Comparison of ENCODE assay signal across 12 cellular contexts in the genomic region with DNA sequence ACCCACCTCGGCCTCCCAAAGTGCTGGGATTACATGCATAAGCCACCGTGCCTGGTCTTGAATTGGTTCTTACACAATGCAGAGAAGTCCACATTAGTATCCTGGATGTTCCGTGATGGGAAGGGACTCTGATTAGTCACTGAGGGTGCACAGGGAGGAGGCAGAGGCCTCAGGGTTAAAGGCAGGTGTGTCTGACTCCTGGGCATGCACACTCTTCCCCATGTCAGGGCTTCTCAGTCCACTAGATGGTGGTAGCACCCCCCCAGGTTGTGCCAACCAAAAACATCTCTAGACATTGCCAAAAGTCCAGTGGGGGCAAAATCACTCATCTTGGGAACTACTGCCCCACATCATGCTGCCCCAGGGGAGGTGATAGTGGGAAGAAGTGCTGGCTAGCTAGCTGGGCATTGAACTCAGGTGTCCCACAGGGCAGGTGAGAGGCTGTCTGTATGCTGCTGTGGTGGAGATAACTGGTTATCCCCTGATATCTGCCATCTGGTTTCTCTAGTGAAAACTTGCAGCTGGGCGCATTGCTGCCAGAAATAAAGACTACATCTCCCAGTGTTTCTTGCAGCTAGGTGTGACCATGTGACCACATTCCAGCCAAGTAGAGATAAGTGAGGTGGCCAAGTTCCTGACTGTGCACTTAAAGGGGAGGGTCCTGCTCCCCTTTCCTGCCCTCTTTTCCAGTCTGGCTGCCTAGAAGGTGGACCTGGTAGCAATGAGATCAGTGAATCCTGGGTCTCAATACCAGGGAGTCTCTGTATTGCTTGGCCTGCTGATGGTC. TPM values are rescaled to one million over a fixed set of nuclear protein-coding genes. Genes with fewer than 3 reads are reported as not detected.
DNase-seq lines count a peak whose midpoint lies in the region; ATAC-seq, FAIRE-seq and TF ChIP-seq lines count a peak whose summit lies in the region.
"Had no signal": no experiment of that assay in that cellular context is flagged by ENCODE, and none has a peak within 500 bp of the region (broad histone marks: within the 10 kb centered on the region; RNA-seq: fewer than 3 reads in every experiment).

No MANE protein-coding gene starts in this region.

- H4K91ac ChIP-seq in neuronal stem cell (ENCODE audit: low read depth, low read length, poor library complexity): no peak overlapping the region

- peak; percentile 95 for FAIRE-seq in bronchial epithelial cell (lab: Jason Lieb, UNC)

- H3K27me3 ChIP-seq in bronchial epithelial cell (ENCODE audit: control insufficient read depth, insufficient read depth, low read length): no peaks in the 10 kb centered on the region
- H3K27me3 ChIP-seq in neuronal stem cell (ENCODE audit: control insufficient read depth in 3 of 3, insufficient read depth in 3 of 3, low read depth in 1 of 3, low read length in 3 of 3): peaks cover 0 to 43% (median 0%) of the 10 kb centered on the region in 3 experiments
- H3K27me3 ChIP-seq: cardiac muscle cell, stomach had no signal

- no peak for ATAC-seq in GM21526 (IDR thresholded peaks at IDR 0.05; ENCODE audit: low FRiP score, unreplicated experiment)
- no peak for ATAC-seq in natural killer cell treated with Interleukin-12 subunit alpha and Interleukin-12 subunit beta and Interleukin-15 and Interleukin-18, amount 100 ng/mL, for 72 hours
- ATAC-seq in HG03025 (IDR thresholded peaks at IDR 0.05; ENCODE audit: low FRiP score, unreplicated experiment): no peak

- H3K36me3 ChIP-seq in bronchial epithelial cell (ENCODE audit: control insufficient read depth, insufficient read depth, low read length) (no peaks in the 10 kb centered on the region), neuronal stem cell (replicated peaks in 1 of 2; ENCODE audit: control insufficient read depth in 2 of 2, insufficient read depth in 2 of 2, low read length in 2 of 2) (no peaks in the 10 kb centered on the region)
- H3K36me3 ChIP-seq: cardiac muscle cell had no signal

- H3K9me3 ChIP-seq in neuronal stem cell (replicated peaks in 1 of 2; ENCODE audit: control insufficient read depth in 2 of 2, insufficient read depth in 1 of 2, low read depth in 1 of 2, low read length in 2 of 2): no peaks in the 10 kb centered on the region
- H3K9me3 ChIP-seq: stomach had no signal

- H3K4me1 ChIP-seq in neuronal stem cell (ENCODE audit: control insufficient read depth in 2 of 2, insufficient read depth in 1 of 2, low read depth in 1 of 2, low read length in 2 of 2): peaks cover 0 to 4% of the 10 kb centered on the region in 2 donors

- H2BK15ac ChIP-seq in neuronal stem cell (ENCODE audit: low read length): peak overlapping the region; percentile 32

- no peak overlapping the region for H3K18ac ChIP-seq in neuronal stem cell (ENCODE audit: low read length)

- H3K23ac ChIP-seq in neuronal stem cell (ENCODE audit: low read depth, low read length, poor library complexity): peak overlapping the region; percentile 30

- no peak overlapping the region for H3K4me3 Mint-ChIP-seq in natural killer cell treated with Interleukin-12 subunit alpha and Interleukin-12 subunit beta and Interleukin-15 and Interleukin-18, amount 100 ng/mL, for 72 hours
- H3K4me3 Mint-ChIP-seq: activated T-helper 1 cell treated with anti-CD3 and anti-CD28 coated beads, Interleukin-12 subunit alpha, Interleukin-12 subunit beta, Interleukin-2, Interleukin-4 antibody, amounts not matched to agents 30 ng/mL and 10 ng/mL and 1 ng/mL, durations not matched to agents 14 hours and 24 hours and 36 hours had no signal

- no peak overlapping the region for H2AFZ ChIP-seq in neuronal stem cell (ENCODE audit: low read length)

- no peaks in the 10 kb centered on the region for H3K36me3 Mint-ChIP-seq in natural killer cell treated with Interleukin-12 subunit alpha and Interleukin-12 subunit beta and Interleukin-15 and Interleukin-18, amount 100 ng/mL, for 72 hours

- WGBS in neuronal stem cell (ENCODE audit: extremely low coverage in 2 of 2, insufficient read length in 2 of 2, insufficient replicate concordance in 1 of 2), 2 donors: no CpG with 5 or more reads among the region's 4 CpGs

- H3K27ac Mint-ChIP-seq in natural killer cell treated with Interleukin-12 subunit alpha and Interleukin-12 subunit beta and Interleukin-15 and Interleukin-18, amount 100 ng/mL, for 72 hours: no peak overlapping the region
- H3K27ac Mint-ChIP-seq: activated T-helper 1 cell treated with anti-CD3 and anti-CD28 coated beads, Interleukin-12 subunit alpha, Interleukin-12 subunit beta, Interleukin-2, Interleukin-4 antibody, amounts not matched to agents 30 ng/mL and 10 ng/mL and 1 ng/mL, durations not matched to agents 14 hours and 24 hours and 36 hours had no signal

- TF ChIP-seq CTCF in bronchial epithelial cell (IDR thresholded peaks at IDR 0.05; ENCODE audit: insufficient read depth, low read length, severe bottlenecking): peak; percentile 79

- no peak overlapping the region for H2AK5ac ChIP-seq in neuronal stem cell (ENCODE audit: low read depth, low read length)

- DNase-seq in activated CD4-positive, alpha-beta T cell treated with anti-CD3 and anti-CD28 coated beads for 48 hours: peak; percentile 14
- no peak for DNase-seq in activated CD4-positive, alpha-beta T cell treated with anti-CD3 and anti-CD28 coated beads for 4 hours
- DNase-seq in NCI-H69 (lab: John Stamatoyannopoulos, UW) (peak; percentile 5), bronchial epithelial cell (ENCODE audit: low read depth) (peak; percentile 96), neuronal stem cell (ENCODE audit: low spot score) (no peak)
- no peak for DNase-seq in natural killer cell treated with Interleukin-12 subunit alpha and Interleukin-12 subunit beta and Interleukin-15 and Interleukin-18, amount 100 ng/mL, for 72 hours (ENCODE audit: low spot score)
- DNase-seq: stomach had no signal

- no peaks in the 10 kb centered on the region for H3K4me1 Mint-ChIP-seq in natural killer cell treated with Interleukin-12 subunit alpha and Interleukin-12 subunit beta and Interleukin-15 and Interleukin-18, amount 100 ng/mL, for 72 hours (ENCODE audit: low read depth in 2 of 2)

- H3K4me3 ChIP-seq in bronchial epithelial cell (ENCODE audit: low read depth, low read length) (no peak overlapping the region), neuronal stem cell (ENCODE audit: low read length in 2 of 2) (no peak overlapping the region)
- H3K4me3 ChIP-seq: cardiac muscle cell, stomach had no signal

- H3K79me1 ChIP-seq in neuronal stem cell (ENCODE audit: low read depth, low read length): no peaks in the 10 kb centered on the region

- H3K4ac ChIP-seq in neuronal stem cell (ENCODE audit: low read length): no peak overlapping the region

- H3K14ac ChIP-seq in neuronal stem cell (ENCODE audit: low read length): no peak overlapping the region

- H4K8ac ChIP-seq in neuronal stem cell (ENCODE audit: low read depth, low read length): no peak overlapping the region

- H2BK120ac ChIP-seq in neuronal stem cell (ENCODE audit: low read depth, low read length): no peak overlapping the region

- no peak overlapping the region for H3K27ac ChIP-seq in neuronal stem cell (replicated peaks; ENCODE audit: low read length)
- H3K27ac ChIP-seq: cardiac muscle cell, stomach had no signal

- H3K9me3 Mint-ChIP-seq in natural killer cell treated with Interleukin-12 subunit alpha and Interleukin-12 subunit beta and Interleukin-15 and Interleukin-18, amount 100 ng/mL, for 72 hours: no peaks in the 10 kb centered on the region
- H3K9me3 Mint-ChIP-seq: activated T-helper 1 cell treated with anti-CD3 and anti-CD28 coated beads, Interleukin-12 subunit alpha, Interleukin-12 subunit beta, Interleukin-2, Interleukin-4 antibody, amounts not matched to agents 30 ng/mL and 10 ng/mL and 1 ng/mL, durations not matched to agents 14 hours and 24 hours and 36 hours had no signal

- H3K27me3 Mint-ChIP-seq in natural killer cell treated with Interleukin-12 subunit alpha and Interleukin-12 subunit beta and Interleukin-15 and Interleukin-18, amount 100 ng/mL, for 72 hours: peaks cover 8 to 24% of the 10 kb centered on the region in 2 donors

- no peak overlapping the region for H2BK12ac ChIP-seq in neuronal stem cell (ENCODE audit: low read length)

- no peak overlapping the region for H3K4me2 ChIP-seq in neuronal stem cell (ENCODE audit: insufficient read depth, low read length, poor library complexity, severe bottlenecking)

- no peak overlapping the region for H3K9ac ChIP-seq in neuronal stem cell (ENCODE audit: low read depth, low read length, poor library complexity)

- no peak overlapping the region for H2BK5ac ChIP-seq in neuronal stem cell (ENCODE audit: low read length)

RNA-seq across cellular contexts. Expression of gene NSFL1C, which starts 8.4 kb away (rescaled TPM):
- total RNA-seq in bronchial epithelial cell: 18.7 and 19.7 TPM in 2 replicates
- 66.4 TPM for polyA plus RNA-seq in neuronal stem cell (2013, experiment 1 of 2)
- polyA plus RNA-seq in neuronal stem cell (2013, experiment 2 of 2): 66.1 TPM
- 10 to 100 TPM; 73.6 to 99.9 TPM for total RNA-seq in natural killer cell treated with Interleukin-12 subunit alpha and Interleukin-12 subunit beta and Interleukin-15 and Interleukin-18, amount 100 ng/mL, for 72 hours

RNA-seq across cellular contexts. Expression of gene SIRPB2, which starts 16.2 kb away (rescaled TPM):
- total RNA-seq in bronchial epithelial cell: under 0.01 and 0.26 TPM in 2 replicates
- not detected for polyA plus RNA-seq in neuronal stem cell (2013, experiment 1 of 2)
- polyA plus RNA-seq in neuronal stem cell (2013, experiment 2 of 2): not detected
- not detected for total RNA-seq in natural killer cell treated with Interleukin-12 subunit alpha and Interleukin-12 subunit beta and Interleukin-15 and Interleukin-18, amount 100 ng/mL, for 72 hours
- total RNA-seq: activated T-helper 1 cell treated with anti-CD3 and anti-CD28 coated beads, Interleukin-12 subunit alpha, Interleukin-12 subunit beta, Interleukin-2, Interleukin-4 antibody, amounts not matched to agents 30 ng/mL and 10 ng/mL and 1 ng/mL, durations not matched to agents 14 hours and 24 hours and 36 hours; cardiac muscle cell; fibroblast of villous mesenchyme had no signal
- polyA plus RNA-seq: cardiac muscle cell had no signal

Comparison
In these comparisons a context has a peak if more than half of its experiments do, and no peak if none do; other contexts are left out.
1. DNase-seq: peak in activated CD4-positive, alpha-beta T cell treated with anti-CD3 and anti-CD28 coated beads for 48 hours (single experiment), NCI-H69 (single experiment) and bronchial epithelial cell (single experiment); none in activated CD4-positive, alpha-beta T cell treated with anti-CD3 and anti-CD28 coated beads for 4 hours (0 of 2), neuronal stem cell (single experiment) and natural killer cell treated with Interleukin-12 subunit alpha and Interleukin-12 subunit beta and Interleukin-15 and Interleukin-18, amount 100 ng/mL, for 72 hours (single experiment).